1 cellular context compared by ENCODE assay signal in the genomic region with DNA sequence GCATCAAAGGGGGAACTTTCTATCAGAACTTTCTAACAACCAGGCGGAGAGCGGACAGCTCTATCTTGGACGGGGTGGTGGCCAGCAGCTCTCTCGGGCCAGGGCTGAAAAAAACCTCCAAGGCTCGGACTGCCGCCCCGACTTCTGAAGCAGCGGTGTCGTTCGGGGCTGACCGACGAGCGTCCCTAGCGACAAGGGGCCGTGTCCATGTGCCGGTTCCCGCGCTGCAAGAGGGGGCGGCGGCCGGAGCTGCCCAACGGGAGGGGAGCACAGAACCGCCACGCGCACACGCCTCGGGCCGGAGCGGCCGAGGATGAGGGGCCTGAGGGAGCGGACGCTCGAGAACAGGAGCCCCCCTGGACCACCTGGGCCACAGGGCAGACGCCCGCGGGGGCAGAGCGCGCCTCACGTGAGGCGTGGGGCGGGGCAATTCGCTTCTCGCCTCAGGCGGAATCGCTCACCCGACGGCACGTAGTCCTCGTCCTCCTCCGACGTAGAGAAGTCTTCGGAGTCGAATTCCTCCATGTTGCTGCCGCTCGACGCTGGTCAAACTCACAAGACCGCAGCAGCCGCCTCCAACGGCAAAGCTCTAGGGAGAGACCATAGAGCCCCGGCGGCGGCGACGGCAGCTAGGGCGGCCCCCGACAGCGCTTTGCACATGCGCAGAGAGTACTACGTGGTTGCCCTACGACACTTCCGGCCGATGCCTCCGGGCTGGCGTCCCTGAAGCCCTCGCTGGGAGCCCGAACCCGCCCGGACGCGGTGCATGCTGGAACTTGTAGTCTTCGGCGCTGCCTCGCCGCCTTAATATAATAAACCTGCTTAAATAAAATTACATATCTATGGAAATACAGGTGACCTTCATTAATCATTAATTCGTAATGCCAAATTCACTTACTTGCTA.
TF ChIP-seq lines count a peak whose summit lies in the region.

A gene (minus strand): TSS at position 676 of the 904 bp plus-strand sequence. CDS start 151 bp downstream, at position 525.

TF ChIP-seq in WTC11, 78 proteins besides CTCF, POLR2A, EP300 and RAD21 (continued from another document):
- TF ChIP-seq, protein P1, sequence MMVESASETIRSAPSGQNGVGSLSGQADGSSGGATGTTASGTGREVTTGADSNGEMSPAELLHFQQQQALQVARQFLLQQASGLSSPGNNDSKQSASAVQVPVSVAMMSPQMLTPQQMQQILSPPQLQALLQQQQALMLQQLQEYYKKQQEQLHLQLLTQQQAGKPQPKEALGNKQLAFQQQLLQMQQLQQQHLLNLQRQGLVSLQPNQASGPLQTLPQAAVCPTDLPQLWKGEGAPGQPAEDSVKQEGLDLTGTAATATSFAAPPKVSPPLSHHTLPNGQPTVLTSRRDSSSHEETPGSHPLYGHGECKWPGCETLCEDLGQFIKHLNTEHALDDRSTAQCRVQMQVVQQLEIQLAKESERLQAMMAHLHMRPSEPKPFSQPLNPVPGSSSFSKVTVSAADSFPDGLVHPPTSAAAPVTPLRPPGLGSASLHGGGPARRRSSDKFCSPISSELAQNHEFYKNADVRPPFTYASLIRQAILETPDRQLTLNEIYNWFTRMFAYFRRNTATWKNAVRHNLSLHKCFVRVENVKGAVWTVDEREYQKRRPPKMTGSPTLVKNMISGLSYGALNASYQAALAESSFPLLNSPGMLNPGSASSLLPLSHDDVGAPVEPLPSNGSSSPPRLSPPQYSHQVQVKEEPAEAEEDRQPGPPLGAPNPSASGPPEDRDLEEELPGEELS (CRISPR knock-in tag; IDR thresholded peaks at IDR 0.05) = peak; percentile 84; the same call in 1 of the 2 replicates
- TF ChIP-seq RELA (CRISPR knock-in tag; IDR thresholded peaks at IDR 0.05; ENCODE audit: borderline replicate concordance) = peak; percentile 96
- peak; percentile 24; the same call in 1 of the 2 replicates for TF ChIP-seq CREM (CRISPR knock-in tag; IDR thresholded peaks at IDR 0.05)
- peak; percentile 84; the same call in 1 of the 2 replicates for TF ChIP-seq ZNF219 (CRISPR knock-in tag; IDR thresholded peaks at IDR 0.05; ENCODE audit: borderline replicate concordance)
- TF ChIP-seq NFYB (CRISPR knock-in tag; conservative IDR thresholded peaks at IDR 0.05; ENCODE audit: low read depth) = peak; percentile 4
- 0 out of 2 replicates have a peak, but pooled peaks have one; percentile 49 for TF ChIP-seq NR1H2 (CRISPR knock-in tag; IDR thresholded peaks at IDR 0.05)
- TF ChIP-seq ZBTB21 (CRISPR knock-in tag; IDR thresholded peaks at IDR 0.05; ENCODE audit: borderline replicate concordance) = peak; percentile 55
- TF ChIP-seq ELF4 (CRISPR knock-in tag; IDR thresholded peaks at IDR 0.05; ENCODE audit: low read depth) = 0 out of 2 replicates have a peak, but pooled peaks have one; percentile 17
- TF ChIP-seq GABPB1 (CRISPR knock-in tag; IDR thresholded peaks at IDR 0.05) = peak; percentile 38; the same call in 1 of the 2 replicates
- no peak for TF ChIP-seq HMGA2 (CRISPR knock-in tag; IDR thresholded peaks at IDR 0.05)
- peak; percentile 95 for TF ChIP-seq FOXP1 (CRISPR knock-in tag; IDR thresholded peaks at IDR 0.05; ENCODE audit: borderline replicate concordance)
- peak; percentile 79 for TF ChIP-seq FOXK1 (CRISPR knock-in tag; IDR thresholded peaks at IDR 0.05)
- no peak for TF ChIP-seq OVOL2 (CRISPR knock-in tag; IDR thresholded peaks at IDR 0.05; ENCODE audit: borderline replicate concordance)
- TF ChIP-seq, protein P2, sequence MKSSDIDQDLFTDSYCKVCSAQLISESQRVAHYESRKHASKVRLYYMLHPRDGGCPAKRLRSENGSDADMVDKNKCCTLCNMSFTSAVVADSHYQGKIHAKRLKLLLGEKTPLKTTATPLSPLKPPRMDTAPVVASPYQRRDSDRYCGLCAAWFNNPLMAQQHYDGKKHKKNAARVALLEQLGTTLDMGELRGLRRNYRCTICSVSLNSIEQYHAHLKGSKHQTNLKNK (CRISPR knock-in tag; IDR thresholded peaks at IDR 0.05) = no peak
- peak; percentile 89 for TF ChIP-seq TP53 (CRISPR knock-in tag; IDR thresholded peaks at IDR 0.05)
- TF ChIP-seq, protein P3, sequence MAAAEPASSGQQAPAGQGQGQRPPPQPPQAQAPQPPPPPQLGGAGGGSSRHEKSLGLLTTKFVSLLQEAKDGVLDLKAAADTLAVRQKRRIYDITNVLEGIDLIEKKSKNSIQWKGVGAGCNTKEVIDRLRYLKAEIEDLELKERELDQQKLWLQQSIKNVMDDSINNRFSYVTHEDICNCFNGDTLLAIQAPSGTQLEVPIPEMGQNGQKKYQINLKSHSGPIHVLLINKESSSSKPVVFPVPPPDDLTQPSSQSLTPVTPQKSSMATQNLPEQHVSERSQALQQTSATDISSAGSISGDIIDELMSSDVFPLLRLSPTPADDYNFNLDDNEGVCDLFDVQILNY (CRISPR knock-in tag; IDR thresholded peaks at IDR 0.05) = peak; percentile 97
- TF ChIP-seq, protein P4, sequence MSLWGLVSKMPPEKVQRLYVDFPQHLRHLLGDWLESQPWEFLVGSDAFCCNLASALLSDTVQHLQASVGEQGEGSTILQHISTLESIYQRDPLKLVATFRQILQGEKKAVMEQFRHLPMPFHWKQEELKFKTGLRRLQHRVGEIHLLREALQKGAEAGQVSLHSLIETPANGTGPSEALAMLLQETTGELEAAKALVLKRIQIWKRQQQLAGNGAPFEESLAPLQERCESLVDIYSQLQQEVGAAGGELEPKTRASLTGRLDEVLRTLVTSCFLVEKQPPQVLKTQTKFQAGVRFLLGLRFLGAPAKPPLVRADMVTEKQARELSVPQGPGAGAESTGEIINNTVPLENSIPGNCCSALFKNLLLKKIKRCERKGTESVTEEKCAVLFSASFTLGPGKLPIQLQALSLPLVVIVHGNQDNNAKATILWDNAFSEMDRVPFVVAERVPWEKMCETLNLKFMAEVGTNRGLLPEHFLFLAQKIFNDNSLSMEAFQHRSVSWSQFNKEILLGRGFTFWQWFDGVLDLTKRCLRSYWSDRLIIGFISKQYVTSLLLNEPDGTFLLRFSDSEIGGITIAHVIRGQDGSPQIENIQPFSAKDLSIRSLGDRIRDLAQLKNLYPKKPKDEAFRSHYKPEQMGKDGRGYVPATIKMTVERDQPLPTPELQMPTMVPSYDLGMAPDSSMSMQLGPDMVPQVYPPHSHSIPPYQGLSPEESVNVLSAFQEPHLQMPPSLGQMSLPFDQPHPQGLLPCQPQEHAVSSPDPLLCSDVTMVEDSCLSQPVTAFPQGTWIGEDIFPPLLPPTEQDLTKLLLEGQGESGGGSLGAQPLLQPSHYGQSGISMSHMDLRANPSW (CRISPR knock-in tag; conservative IDR thresholded peaks at IDR 0.05; ENCODE audit: low read depth) = no peak
- peak; percentile 55; the same call in 1 of the 2 replicates for TF ChIP-seq JUN (CRISPR knock-in tag; IDR thresholded peaks at IDR 0.05)
- TF ChIP-seq, protein P5, sequence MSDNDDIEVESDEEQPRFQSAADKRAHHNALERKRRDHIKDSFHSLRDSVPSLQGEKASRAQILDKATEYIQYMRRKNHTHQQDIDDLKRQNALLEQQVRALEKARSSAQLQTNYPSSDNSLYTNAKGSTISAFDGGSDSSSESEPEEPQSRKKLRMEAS (CRISPR knock-in tag; IDR thresholded peaks at IDR 0.05) = peak; percentile 99
- peak; percentile 69; the same call in 1 of the 2 replicates for TF ChIP-seq NR3C1 (CRISPR knock-in tag; conservative IDR thresholded peaks at IDR 0.05; ENCODE audit: low read depth)
- TF ChIP-seq NFE2L1 (CRISPR knock-in tag; IDR thresholded peaks at IDR 0.05) = peak; percentile 79; the same call in 1 of the 2 replicates
- TF ChIP-seq, protein P6, sequence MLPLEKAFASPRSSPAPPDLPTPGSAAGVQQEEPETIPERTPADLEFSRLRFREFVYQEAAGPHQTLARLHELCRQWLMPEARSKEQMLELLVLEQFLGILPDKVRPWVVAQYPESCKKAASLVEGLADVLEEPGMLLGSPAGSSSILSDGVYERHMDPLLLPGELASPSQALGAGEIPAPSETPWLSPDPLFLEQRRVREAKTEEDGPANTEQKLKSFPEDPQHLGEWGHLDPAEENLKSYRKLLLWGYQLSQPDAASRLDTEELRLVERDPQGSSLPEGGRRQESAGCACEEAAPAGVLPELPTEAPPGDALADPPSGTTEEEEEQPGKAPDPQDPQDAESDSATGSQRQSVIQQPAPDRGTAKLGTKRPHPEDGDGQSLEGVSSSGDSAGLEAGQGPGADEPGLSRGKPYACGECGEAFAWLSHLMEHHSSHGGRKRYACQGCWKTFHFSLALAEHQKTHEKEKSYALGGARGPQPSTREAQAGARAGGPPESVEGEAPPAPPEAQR (CRISPR knock-in tag; IDR thresholded peaks at IDR 0.05) = no peak
- no peak for TF ChIP-seq FOXJ3 (CRISPR knock-in tag; IDR thresholded peaks at IDR 0.05; ENCODE audit: borderline replicate concordance)
TF ChIP-seq in WTC11: peak in this region for 41.
